ENCODE assay signal across 1 cellular context in genomic region chr6:50823130-50823920, GRCh38.
TF ChIP-seq lines count a peak whose summit lies in the region.

No MANE protein-coding gene starts in this region.

TF ChIP-seq in GM23338, 12 proteins besides CTCF, POLR2A, EP300 and RAD21 (continued from another document):
- TF ChIP-seq ETS1 (IDR thresholded peaks at IDR 0.05) = no peak
- peak; percentile 88 for TF ChIP-seq EZH2 (IDR thresholded peaks at IDR 0.05; ENCODE audit: low read depth, unreplicated experiment)
